31 cellular contexts compared by ENCODE assay signal in genomic region chr17:74343526-74344284, GRCh38. TPM values are rescaled to one million over a fixed set of nuclear protein-coding genes. Genes with fewer than 3 reads are reported as not detected.
"Had no signal": no experiment of that assay in that cellular context is flagged by ENCODE, and none has a peak within 500 bp of the region (broad histone marks: within the 10 kb centered on the region; RNA-seq: fewer than 3 reads in every experiment).

No MANE protein-coding gene starts in this region.

- H3K36me3 ChIP-seq: brain microvascular endothelial cell, gastroesophageal sphincter, thoracic aorta, uterus had no signal

- ATAC-seq: activated CD4-positive, CD25-positive, alpha-beta regulatory T cell treated with anti-CD3 and anti-CD28 coated beads, Interleukin-2, amount 50 U/mL, for 24 hours; effector memory CD8-positive, alpha-beta T cell; gastroesophageal sphincter; left cardiac atrium; left ventricle myocardium superior; right cardiac atrium had no signal

- DNase-seq: activated CD4-positive, alpha-beta memory T cell treated with anti-CD3 and anti-CD28 coated beads for 36 hours; activated CD4-positive, alpha-beta T cell treated with anti-CD3 and anti-CD28 coated beads, Interleukin-2, amount 10 ng/mL, durations not matched to agents 24 days and 14 days; activated CD8-positive, alpha-beta memory T cell treated with anti-CD3 and anti-CD28 coated beads, Interleukin-2, amount 50 U/mL, for 48 hours; activated gamma-delta T cell treated with Interleukin-2 at 50 U/mL for 16 hours; activated naive CD4-positive, alpha-beta T cell treated with anti-CD3 and anti-CD28 coated beads, Interleukin-2, amount 50 U/mL, for 16 hours; activated T-cell treated with anti-CD3 and anti-CD28 coated beads, Interleukin-2, amount 50 U/mL, for 24 hours; amniotic stem cell; brain microvascular endothelial cell; effector memory CD8-positive, alpha-beta T cell; left cardiac atrium; left ventricle myocardium superior; mammary epithelial cell; nucleus accumbens; stimulated activated CD4-positive, alpha-beta T cell treated with anti-CD3 and anti-CD28 coated beads, Interleukin-2, amount 100 ng/mL, for 48 hours; T-helper 9 cell; uterus had no signal

- H3K4me3 ChIP-seq: coronary artery, gastroesophageal sphincter, hepatocyte, thoracic aorta, uterus had no signal

- H3K27me3 ChIP-seq: brain microvascular endothelial cell, uterus had no signal

- H3K27ac ChIP-seq: brain microvascular endothelial cell, coronary artery, gastroesophageal sphincter, hepatocyte, thoracic aorta, uterus, VCaP had no signal

- H3K9me3 ChIP-seq: gastroesophageal sphincter, thoracic aorta, uterus had no signal

- H3K4me1 ChIP-seq: gastroesophageal sphincter, uterus had no signal

RNA-seq across cellular contexts. Expression of gene KIF19, which starts 17.7 kb away (rescaled TPM):
- total RNA-seq: astrocyte, fibroblast of villous mesenchyme, mammary epithelial cell had no signal

RNA-seq across cellular contexts. Expression of gene BTBD17, which starts 18.0 kb away (rescaled TPM):
- total RNA-seq: activated CD4-positive, alpha-beta memory T cell treated with anti-CD3 and anti-CD28 coated beads for 36 hours; activated CD4-positive, alpha-beta T cell treated with anti-CD3 and anti-CD28 coated beads, Interleukin-2, amount 10 ng/mL, durations not matched to agents 24 days and 14 days; astrocyte; cardiac septum; endothelial cell of umbilical vein; fibroblast of villous mesenchyme; gastroesophageal sphincter; left cardiac atrium; left ventricle myocardium superior; mammary epithelial cell; mucosa of gallbladder; right cardiac atrium; subcutaneous adipose tissue; thoracic aorta had no signal

RNA-seq across cellular contexts. Expression of gene GPR142, which starts 23.6 kb away (rescaled TPM):
- total RNA-seq: activated CD4-positive, alpha-beta memory T cell treated with anti-CD3 and anti-CD28 coated beads for 36 hours; activated CD4-positive, alpha-beta T cell treated with anti-CD3 and anti-CD28 coated beads, Interleukin-2, amount 10 ng/mL, durations not matched to agents 24 days and 14 days; astrocyte; cerebellum; endothelial cell of umbilical vein; fibroblast of lung; fibroblast of villous mesenchyme; hepatocyte; mammary epithelial cell; right cardiac atrium; thoracic aorta had no signal
